ENCODE assay signal across 1 cellular context in the genomic region with DNA sequence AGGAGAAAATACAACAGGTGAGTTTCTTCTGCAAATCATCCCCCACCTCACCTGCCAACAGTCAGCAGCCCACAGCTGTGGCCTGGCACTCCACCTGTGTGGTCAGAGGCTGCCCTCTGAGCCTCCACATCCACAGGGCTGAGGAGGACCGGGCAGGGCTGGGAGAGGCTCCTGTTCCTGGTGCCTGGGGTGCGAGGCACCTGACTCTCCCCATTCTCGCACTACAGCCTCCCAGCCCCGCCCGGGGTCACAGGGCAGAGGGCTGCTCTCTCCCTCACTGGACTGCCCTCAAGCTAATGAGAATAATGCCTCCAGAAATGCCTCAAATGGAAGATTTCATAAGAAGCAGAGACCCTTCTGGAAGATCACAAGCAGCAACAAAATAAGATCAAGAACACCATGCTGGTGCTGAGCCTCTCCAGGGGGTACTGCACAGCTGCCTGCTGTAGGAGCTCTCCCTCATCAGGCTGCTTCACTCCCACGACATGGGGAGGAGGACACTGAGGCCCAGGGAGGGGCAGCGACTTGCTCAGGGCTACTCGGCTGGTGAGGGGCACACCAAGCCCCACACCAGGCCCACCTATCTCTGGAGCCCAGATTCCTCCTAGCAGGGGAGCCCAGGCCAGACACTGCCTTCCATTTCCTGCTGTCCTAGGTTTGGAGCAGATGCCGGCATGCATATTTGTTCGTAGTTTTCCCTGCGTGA.
TF ChIP-seq lines count a peak whose summit lies in the region.

No MANE protein-coding gene starts in this region.

TF ChIP-seq in IMR-90, 13 proteins besides CTCF, POLR2A, EP300 and RAD21:
- TF ChIP-seq CEBPB (IDR thresholded peaks at IDR 0.05; ENCODE audit: low read depth, low read length) (no peak), MXI1 (IDR thresholded peaks at IDR 0.05; ENCODE audit: borderline replicate concordance, low read depth, low read length) (no peak), MAFK (IDR thresholded peaks at IDR 0.05; ENCODE audit: low read depth, low read length) (no peak), CHD1 (IDR thresholded peaks at IDR 0.05; ENCODE audit: low read depth, low read length) (no peak), RCOR1 (IDR thresholded peaks at IDR 0.05; ENCODE audit: insufficient replicate concordance, low read length) (no peak), RFX5 (IDR thresholded peaks at IDR 0.05; ENCODE audit: low read depth, low read length) (no peak), ELK1 (IDR thresholded peaks at IDR 0.05; ENCODE audit: borderline replicate concordance, low read depth, low read length) (no peak), NFE2L2 (IDR thresholded peaks at IDR 0.05; ENCODE audit: low read depth, low read length) (no peak), BHLHE40 (IDR thresholded peaks at IDR 0.05; ENCODE audit: low read depth, low read length) (no peak), SMC3 (IDR thresholded peaks at IDR 0.05; ENCODE audit: low read depth, low read length) (no peak), FOS (IDR thresholded peaks at IDR 0.05; ENCODE audit: low read depth, low read length) (no peak), MAZ (IDR thresholded peaks at IDR 0.05; ENCODE audit: borderline replicate concordance, low read depth, low read length) (no peak)
- TF ChIP-seq, protein P1, sequence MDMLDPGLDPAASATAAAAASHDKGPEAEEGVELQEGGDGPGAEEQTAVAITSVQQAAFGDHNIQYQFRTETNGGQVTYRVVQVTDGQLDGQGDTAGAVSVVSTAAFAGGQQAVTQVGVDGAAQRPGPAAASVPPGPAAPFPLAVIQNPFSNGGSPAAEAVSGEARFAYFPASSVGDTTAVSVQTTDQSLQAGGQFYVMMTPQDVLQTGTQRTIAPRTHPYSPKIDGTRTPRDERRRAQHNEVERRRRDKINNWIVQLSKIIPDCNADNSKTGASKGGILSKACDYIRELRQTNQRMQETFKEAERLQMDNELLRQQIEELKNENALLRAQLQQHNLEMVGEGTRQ (IDR thresholded peaks at IDR 0.05; ENCODE audit: low read depth, low read length) = no peak
